ENCODE assay signal across 11 cellular contexts in genomic region chr21:25313891-25314646, GRCh38.
DNase-seq lines count a peak whose midpoint lies in the region; FAIRE-seq and TF ChIP-seq lines count a peak whose summit lies in the region.
"Had no signal": no experiment of that assay in that cellular context is flagged by ENCODE, and none has a peak within 500 bp of the region (broad histone marks: within the 10 kb centered on the region; RNA-seq: fewer than 3 reads in every experiment).

No MANE protein-coding gene starts in this region.

- H3K27me3 ChIP-seq in GM06990 (replicated peaks; ENCODE audit: control insufficient read depth, insufficient read depth, low read length), result no peaks in the 10 kb centered on the region
- no peaks in the 10 kb centered on the region for H3K27me3 ChIP-seq in mesenchymal stem cell (ENCODE audit: control insufficient read depth in 1 of 2, insufficient read depth in 1 of 2, low read length in 2 of 2)

- no peaks in the 10 kb centered on the region for H3K27me3 Mint-ChIP-seq in immature natural killer cell (ENCODE audit: low read depth in 3 of 3)

- no peak overlapping the region for H2BK120ac ChIP-seq in mesenchymal stem cell (ENCODE audit: low read depth, low read length)

- H3K4me2 ChIP-seq in mesenchymal stem cell (ENCODE audit: low read length, poor library complexity, severe bottlenecking), result no peak overlapping the region

- H2AFZ ChIP-seq in mesenchymal stem cell (ENCODE audit: low read depth, low read length), result no peak overlapping the region

- no peak for FAIRE-seq in GM19239 (lab: Jason Lieb, UNC)
- FAIRE-seq: frontal cortex had no signal

- H3K14ac ChIP-seq in mesenchymal stem cell (ENCODE audit: low read length in 2 of 2), result no peak overlapping the region

- DNase-seq in GM06990 (ENCODE audit: extremely low read depth, insufficient read length) (no peak), LHCN-M2 (ENCODE audit: low read depth) (peak; percentile 46), SW480 (ENCODE audit: low spot score) (peak; percentile 16), mesenchymal stem cell (no peak), GM19239 (ENCODE audit: insufficient read length, low spot score) (no peak), DMS153 treated with DMSO at 0.1 percent for 48 hours (lab: John Stamatoyannopoulos, UW; ENCODE audit: unreplicated experiment) (no peak), immature natural killer cell (no peak)
- DNase-seq in activated CD4-positive, CD25-positive, alpha-beta regulatory T cell (lab: John Stamatoyannopoulos, UW), result no peak
- DNase-seq: activated CD8-positive, alpha-beta memory T cell treated with anti-CD3 and anti-CD28 coated beads, Interleukin-2, amount 50 U/mL, for 4 hours; trophoblast cell had no signal

- no peak overlapping the region for H2BK5ac ChIP-seq in mesenchymal stem cell (ENCODE audit: low read depth, low read length, poor library complexity, severe bottlenecking)

- H3K4me3 Mint-ChIP-seq in immature natural killer cell, result no peak overlapping the region

- no peak overlapping the region for H3K18ac ChIP-seq in mesenchymal stem cell (ENCODE audit: low read depth in 1 of 2, low read length in 2 of 2)

- no peak overlapping the region for H3K27ac Mint-ChIP-seq in immature natural killer cell

- H4K8ac ChIP-seq in mesenchymal stem cell (ENCODE audit: low read length), result no peak overlapping the region

- 55% methylated on average over 3 of the region's 4 CpGs for WGBS in mesenchymal stem cell

- H3K27ac ChIP-seq in mesenchymal stem cell (ENCODE audit: low read length, poor library complexity, severe bottlenecking), result no peak overlapping the region

- no peak overlapping the region for H3K4me3 ChIP-seq in GM06990 (replicated peaks; ENCODE audit: low read depth, low read length)
- H3K4me3 ChIP-seq in mesenchymal stem cell (ENCODE audit: insufficient read depth in 1 of 2, low read depth in 1 of 2, low read length in 2 of 2), result no peak overlapping the region

- no peaks in the 10 kb centered on the region for H3K79me1 ChIP-seq in mesenchymal stem cell (replicated peaks; ENCODE audit: low read length, poor library complexity, severe bottlenecking)

- no peak overlapping the region for H2BK12ac ChIP-seq in mesenchymal stem cell (ENCODE audit: low read length in 2 of 2)

- no peak overlapping the region for H2BK15ac ChIP-seq in mesenchymal stem cell (ENCODE audit: low read depth, poor library complexity, severe bottlenecking)

- no peaks in the 10 kb centered on the region for H3K4me1 Mint-ChIP-seq in immature natural killer cell

- no peak overlapping the region for H3K23ac ChIP-seq in mesenchymal stem cell (ENCODE audit: low read length in 2 of 2)

- no peaks in the 10 kb centered on the region for H3K4me1 ChIP-seq in mesenchymal stem cell (ENCODE audit: control insufficient read depth, insufficient read depth, low read depth, low read length)

- H2AK5ac ChIP-seq in mesenchymal stem cell (ENCODE audit: low read length, severe bottlenecking), result no peak overlapping the region

- H3K9me3 ChIP-seq in mesenchymal stem cell (ENCODE audit: control insufficient read depth, low read length), result peaks cover 3% of the 10 kb centered on the region

- H3K36me3 Mint-ChIP-seq in immature natural killer cell, result no peaks in the 10 kb centered on the region

- H3K36me3 ChIP-seq in GM06990 (ENCODE audit: control insufficient read depth, insufficient read depth, low read length), result no peaks in the 10 kb centered on the region
- no peaks in the 10 kb centered on the region for H3K36me3 ChIP-seq in mesenchymal stem cell (ENCODE audit: control insufficient read depth in 1 of 2, insufficient read depth in 2 of 2, low read depth in 1 of 2, low read length in 2 of 2)

- TF ChIP-seq CTCF in GM06990 (IDR thresholded peaks at IDR 0.05; ENCODE audit: insufficient read depth, low read length, poor library complexity, severe bottlenecking), result peak; percentile 25

- H3K9ac ChIP-seq in mesenchymal stem cell (ENCODE audit: low read length), result peak overlapping the region; percentile 38

- no peak overlapping the region for H3K4ac ChIP-seq in mesenchymal stem cell (ENCODE audit: low read depth in 1 of 2, low read length in 2 of 2)

- H3K9me3 Mint-ChIP-seq in immature natural killer cell, result peaks cover 0 to 8% (median 5%) of the 10 kb centered on the region in 6 donors

- H4K91ac ChIP-seq in mesenchymal stem cell (ENCODE audit: low read length), result no peak overlapping the region

Comparison
In these comparisons a context has a peak if more than half of its experiments do, and no peak if none do; other contexts are left out.
1. DNase-seq: peak in LHCN-M2 (single experiment) and SW480 (single experiment); none in GM06990 (single experiment), mesenchymal stem cell (single experiment), GM19239 (single experiment), DMS153 treated with DMSO at 0.1 percent for 48 hours (single experiment), immature natural killer cell (0 of 3) and activated CD4-positive, CD25-positive, alpha-beta regulatory T cell (0 of 4).